ENCODE assay signal across 24 cellular contexts in the genomic region with DNA sequence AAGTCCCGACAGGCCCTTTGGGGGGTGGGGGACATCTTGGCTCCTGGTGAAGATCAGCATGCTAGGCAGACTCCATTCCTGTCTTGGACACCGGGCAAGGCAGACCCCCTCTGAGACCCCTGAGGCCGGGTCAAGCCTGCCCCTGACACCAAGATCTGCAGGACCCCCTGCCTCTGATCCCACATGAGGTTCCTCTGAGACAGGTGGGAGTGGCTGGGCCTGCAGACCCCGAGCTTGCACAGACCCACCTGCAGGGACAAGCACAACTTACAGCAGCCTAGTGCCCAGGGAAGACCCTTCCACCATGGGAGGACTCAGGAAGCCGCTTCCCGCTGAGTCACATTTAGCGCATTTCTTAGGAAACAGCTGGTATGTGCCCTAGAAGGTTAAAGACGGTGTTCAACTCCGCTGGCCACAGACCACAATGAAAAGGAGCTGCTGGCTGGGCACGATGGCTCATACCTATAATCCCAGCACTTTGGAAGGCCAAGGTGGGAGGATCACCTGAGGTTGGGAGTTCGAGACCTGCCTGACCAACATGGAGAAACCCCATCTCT. TPM values are rescaled to one million over a fixed set of nuclear protein-coding genes. Genes with fewer than 3 reads are reported as not detected.
A peak's percentile ranks its signal among the peaks of the same experiment; 100 is the strongest.
DNase-seq lines count a peak whose midpoint lies in the region; ATAC-seq and TF ChIP-seq lines count a peak whose summit lies in the region.
"Had no signal": no experiment of that assay in that cellular context is flagged by ENCODE, and none has a peak within 500 bp of the region (broad histone marks: within the 10 kb centered on the region; RNA-seq: fewer than 3 reads in every experiment).

No MANE protein-coding gene starts in this region.

- peaks cover 4% of the 10 kb centered on the region for H3K9me3 Mint-ChIP-seq in activated T-helper 17 cell treated with anti-CD3 and anti-CD28 coated beads, Interleukin-2, amount 50 U/mL, for 72 hours

- H3K4me1 Mint-ChIP-seq in activated T-helper 17 cell treated with anti-CD3 and anti-CD28 coated beads, Interleukin-2, amount 50 U/mL, for 72 hours = no peaks in the 10 kb centered on the region
- H3K4me1 Mint-ChIP-seq: activated naive CD4-positive, alpha-beta T cell treated with anti-CD3 and anti-CD28 coated beads, Interleukin-2, amount 10 ng/mL, durations not matched to agents 7 days and 5 days; memory B cell had no signal

- no peak overlapping the region for H3K27ac Mint-ChIP-seq in activated T-helper 17 cell treated with anti-CD3 and anti-CD28 coated beads, Interleukin-2, amount 50 U/mL, for 72 hours
- H3K27ac Mint-ChIP-seq: activated naive CD4-positive, alpha-beta T cell treated with anti-CD3 and anti-CD28 coated beads, Interleukin-2, amount 10 ng/mL, durations not matched to agents 7 days and 5 days; memory B cell; naive thymus-derived CD4-positive, alpha-beta T cell; stimulated activated naive CD8-positive, alpha-beta T cell treated with anti-CD3 and anti-CD28 coated beads, Interleukin-15, Interleukin-2, amounts not matched to agents 100 ng/mL and 50 ng/mL, for 24 hours had no signal

- no peak for TF ChIP-seq CTCF in choroid plexus epithelial cell (conservative IDR thresholded peaks at IDR 0.05; ENCODE audit: low read depth, low read length)
- TF ChIP-seq CTCF in upper lobe of right lung (IDR thresholded peaks at IDR 0.05) = no peak

- peaks cover 35% of the 10 kb centered on the region for H3K4me1 ChIP-seq in upper lobe of right lung
- H3K4me1 ChIP-seq: Caco-2 had no signal

- H3K27ac ChIP-seq in upper lobe of right lung = peak overlapping the region; percentile 56
- H3K27ac ChIP-seq: 22Rv1 had no signal

- ATAC-seq in Right ventricle myocardium superior (ENCODE audit: poor library complexity) (no peak), Right ventricle myocardium inferior (no peak), upper lobe of right lung (no peak), HG03571 (IDR thresholded peaks at IDR 0.05; ENCODE audit: unreplicated experiment) (no peak)
- ATAC-seq in activated T-helper 17 cell treated with anti-CD3 and anti-CD28 coated beads, Interleukin-2, amount 50 U/mL, for 72 hours (replicated peaks) = no peak
- ATAC-seq: naive thymus-derived CD4-positive, alpha-beta T cell had no signal

- no peaks in the 10 kb centered on the region for H3K27me3 Mint-ChIP-seq in activated T-helper 17 cell treated with anti-CD3 and anti-CD28 coated beads, Interleukin-2, amount 50 U/mL, for 72 hours
- H3K27me3 Mint-ChIP-seq: memory B cell; stimulated activated naive CD8-positive, alpha-beta T cell treated with anti-CD3 and anti-CD28 coated beads, Interleukin-15, Interleukin-2, amounts not matched to agents 100 ng/mL and 50 ng/mL, for 24 hours had no signal

- no peak overlapping the region for H3K4me3 Mint-ChIP-seq in activated T-helper 17 cell treated with anti-CD3 and anti-CD28 coated beads, Interleukin-2, amount 50 U/mL, for 72 hours
- H3K4me3 Mint-ChIP-seq: activated naive CD4-positive, alpha-beta T cell treated with anti-CD3 and anti-CD28 coated beads, Interleukin-2, amount 10 ng/mL, durations not matched to agents 7 days and 5 days; H9; memory B cell; naive thymus-derived CD4-positive, alpha-beta T cell; stimulated activated naive CD8-positive, alpha-beta T cell treated with anti-CD3 and anti-CD28 coated beads, Interleukin-15, Interleukin-2, amounts not matched to agents 100 ng/mL and 50 ng/mL, for 24 hours; WTC11 had no signal

- intact Hi-C loops in Right ventricle myocardium superior (cut with DNase I) (no loop called here), Right ventricle myocardium inferior (cut with DNase I) (loop anchor here (2.0 kb wide), 1 partner anchor 16 kb away; no protein-coding TSS in a partner anchor), upper lobe of right lung (cut with DNase I) (no loop called here), head of caudate nucleus (cut with DNase I) (no loop called here)

- H3K36me3 ChIP-seq in upper lobe of right lung = no peaks in the 10 kb centered on the region
- H3K36me3 ChIP-seq: upper lobe of left lung had no signal

- no peaks in the 10 kb centered on the region for H3K36me3 Mint-ChIP-seq in activated T-helper 17 cell treated with anti-CD3 and anti-CD28 coated beads, Interleukin-2, amount 50 U/mL, for 72 hours (ENCODE audit: low read depth)
- H3K36me3 Mint-ChIP-seq: activated naive CD4-positive, alpha-beta T cell treated with anti-CD3 and anti-CD28 coated beads, Interleukin-2, amount 10 ng/mL, durations not matched to agents 7 days and 5 days had no signal

- H3K9me3 ChIP-seq in upper lobe of right lung = no peaks in the 10 kb centered on the region

- no peaks in the 10 kb centered on the region for H3K27me3 ChIP-seq in upper lobe of right lung
- H3K27me3 ChIP-seq: upper lobe of left lung had no signal

- DNase-seq in Right ventricle myocardium superior (peak; percentile 27), Right ventricle myocardium inferior (ENCODE audit: missing footprints) (no peak), choroid plexus epithelial cell (ENCODE audit: low read depth) (peak; percentile 50), lung microvascular endothelial cell (ENCODE audit: low read depth in 2 of 2) (peak; percentile 48 to 95), upper lobe of right lung (no peak), head of caudate nucleus (no peak)
- DNase-seq: activated CD8-positive, alpha-beta memory T cell treated with anti-CD3 and anti-CD28 coated beads for 24 hours; activated naive CD4-positive, alpha-beta T cell treated with anti-CD3 and anti-CD28 coated beads, Interleukin-2, amount 10 ng/mL, durations not matched to agents 7 days and 5 days; activated T-cell treated with anti-CD3 and anti-CD28 coated beads, Interleukin-2, amount 50 U/mL, for 48 hours; Caco-2; cortex of kidney; EL; H9; naive thymus-derived CD4-positive, alpha-beta T cell; NCI-H1417; NCI-H524 treated with DMSO at 0.1 percent for 48 hours; SK-N-SH had no signal

- H3K4me3 ChIP-seq in choroid plexus epithelial cell (ENCODE audit: low read depth, low read length) (no peak overlapping the region), upper lobe of right lung (no peak overlapping the region)
- H3K4me3 ChIP-seq: upper lobe of left lung had no signal

RNA-seq across cellular contexts. Expression of gene ARVCF, which starts 15.5 kb away (rescaled TPM):
- 31.4 TPM for total RNA-seq in Right ventricle myocardium superior
- 30.5 TPM for total RNA-seq in Right ventricle myocardium inferior
- total RNA-seq in lung microvascular endothelial cell = 46.0 and 72.0 TPM in 2 replicates
- total RNA-seq in upper lobe of right lung = 25.4 TPM
- 1 to 10 TPM; 1.0 to 1.2 TPM for total RNA-seq in activated T-helper 17 cell treated with anti-CD3 and anti-CD28 coated beads, Interleukin-2, amount 50 U/mL, for 72 hours

RNA-seq across cellular contexts. Expression of gene TANGO2, which starts 19.8 kb away (rescaled TPM):
- 62.3 TPM for total RNA-seq in Right ventricle myocardium superior
- total RNA-seq in Right ventricle myocardium inferior = 54.6 TPM
- 42.3 and 46.8 TPM in 2 replicates for total RNA-seq in lung microvascular endothelial cell
- 37.8 TPM for total RNA-seq in upper lobe of right lung
- 10 to 100 TPM; 19.3 to 28.2 TPM for total RNA-seq in activated T-helper 17 cell treated with anti-CD3 and anti-CD28 coated beads, Interleukin-2, amount 50 U/mL, for 72 hours

RNA-seq across cellular contexts. Expression of gene TXNRD2, which starts 59.5 kb away (rescaled TPM):
- total RNA-seq in Right ventricle myocardium superior (40.4 TPM), Right ventricle myocardium inferior (40.9 TPM), lung microvascular endothelial cell (55.6 and 63.5 TPM in 2 replicates), upper lobe of right lung (40.7 TPM)
- total RNA-seq in activated T-helper 17 cell treated with anti-CD3 and anti-CD28 coated beads, Interleukin-2, amount 50 U/mL, for 72 hours = 10 to 100 TPM; 14.1 to 21.4 TPM

RNA-seq across cellular contexts. Expression of gene COMT, which starts 59.6 kb away (rescaled TPM):
- 75.3 TPM for total RNA-seq in Right ventricle myocardium superior
- total RNA-seq in Right ventricle myocardium inferior = 104 TPM
- 222 and 628 TPM in 2 replicates for total RNA-seq in lung microvascular endothelial cell
- total RNA-seq in upper lobe of right lung = 175 TPM
- total RNA-seq in activated T-helper 17 cell treated with anti-CD3 and anti-CD28 coated beads, Interleukin-2, amount 50 U/mL, for 72 hours = 100 to 1,000 TPM in 1 of 2 donors, 10 to 100 TPM in 1; 53.4 to 133 TPM

Comparison
In these comparisons a context has a peak if more than half of its experiments do, and no peak if none do; other contexts are left out.
1. DNase-seq: peak in Right ventricle myocardium superior (single experiment), choroid plexus epithelial cell (single experiment) and lung microvascular endothelial cell (2 of 2); none in Right ventricle myocardium inferior (single experiment), upper lobe of right lung (single experiment) and head of caudate nucleus (0 of 42).
2. RNA of gene ARVCF, which starts 15.5 kb away (total RNA-seq): 46.0 to 72.0 TPM in lung microvascular endothelial cell, 31.4 TPM in Right ventricle myocardium superior (single experiment), 30.5 TPM in Right ventricle myocardium inferior (single experiment) and 25.4 TPM in upper lobe of right lung (single experiment); 1.0 to 1.2 TPM in activated T-helper 17 cell treated with anti-CD3 and anti-CD28 coated beads, Interleukin-2, amount 50 U/mL, for 72 hours; every median in the first group is over 10 times any median in the second.